Comparison of ENCODE assay signal across 1 cellular context in the genomic region with DNA sequence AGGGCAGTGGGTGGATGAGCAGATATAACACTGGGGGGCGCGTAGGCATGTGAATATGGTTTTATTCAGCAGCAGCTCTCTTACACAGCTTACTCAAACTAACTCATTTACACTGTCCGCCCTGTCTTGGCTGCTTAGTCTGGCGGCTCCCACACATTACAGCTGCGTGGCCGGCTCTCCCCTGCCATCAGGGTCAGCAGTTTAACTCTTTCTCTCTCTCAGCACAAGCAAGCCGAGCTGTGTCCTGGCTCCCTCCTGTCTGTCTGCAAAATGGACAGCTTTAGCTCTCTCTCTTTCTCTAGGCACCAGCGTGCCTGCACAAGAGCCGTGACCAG.
TF ChIP-seq lines count a peak whose summit lies in the region.

No MANE protein-coding gene starts in this region.

TF ChIP-seq in H1, 55 proteins besides CTCF, POLR2A, EP300 and RAD21:
- no peak for TF ChIP-seq GABPA (IDR thresholded peaks at IDR 0.05; ENCODE audit: borderline replicate concordance, insufficient read depth, low read length)
- TF ChIP-seq EZH2 (IDR thresholded peaks at IDR 0.05; ENCODE audit: low read depth, low read length, severe bottlenecking): no peak
- no peak for TF ChIP-seq NRF1 (IDR thresholded peaks at IDR 0.05; ENCODE audit: low read depth, low read length)
- TF ChIP-seq CEBPB (IDR thresholded peaks at IDR 0.05; ENCODE audit: low read depth, low read length): no peak
- TF ChIP-seq CTBP2 (IDR thresholded peaks at IDR 0.05; ENCODE audit: borderline replicate concordance, insufficient read depth, insufficient read length, low read length): no peak
- no peak for TF ChIP-seq CHD2 (IDR thresholded peaks at IDR 0.05; ENCODE audit: low read length)
- no peak for TF ChIP-seq TBP (IDR thresholded peaks at IDR 0.05; ENCODE audit: low read depth, low read length)
- no peak for TF ChIP-seq SP1 (IDR thresholded peaks at IDR 0.05; ENCODE audit: low read depth, low read length)
- TF ChIP-seq POU5F1 (IDR thresholded peaks at IDR 0.05; ENCODE audit: low read depth, low read length): no peak
- no peak for TF ChIP-seq SAP30 (IDR thresholded peaks at IDR 0.05; ENCODE audit: insufficient read depth, insufficient replicate concordance, low read length)
